Comparison of ENCODE assay signal across 18 cellular contexts in genomic region chr22:19969141-19969928, GRCh38. TPM values are rescaled to one million over a fixed set of nuclear protein-coding genes. Genes with fewer than 3 reads are reported as not detected.
"Had no signal": no experiment of that assay in that cellular context is flagged by ENCODE, and none has a peak within 500 bp of the region (broad histone marks: within the 10 kb centered on the region; RNA-seq: fewer than 3 reads in every experiment).

No MANE protein-coding gene starts in this region.

- H3K36me3 Mint-ChIP-seq: activated naive CD8-positive, alpha-beta T cell treated with anti-CD3 and anti-CD28 coated beads for 36 hours; natural killer cell had no signal

- H3K27me3 Mint-ChIP-seq: activated naive CD8-positive, alpha-beta T cell treated with anti-CD3 and anti-CD28 coated beads for 36 hours had no signal

- H3K27ac Mint-ChIP-seq: activated naive CD8-positive, alpha-beta T cell treated with anti-CD3 and anti-CD28 coated beads for 36 hours; stimulated activated memory B cell treated with anti-CD40 and anti-IgM and Interleukin-4, amounts not matched to agents 10 μg/mL and 1 μg/mL and 100 μg/mL, for 72 hours had no signal

- H3K27me3 ChIP-seq: sigmoid colon, testis, uterus had no signal

- H3K4me2 ChIP-seq: smooth muscle cell had no signal

- FAIRE-seq: bronchial epithelial cell had no signal

- H3K4me3 ChIP-seq: sigmoid colon, smooth muscle cell, testis, uterus had no signal

- ATAC-seq: natural killer cell had no signal

- H3K36me3 ChIP-seq: uterus had no signal

- H3K4me3 Mint-ChIP-seq: activated naive CD8-positive, alpha-beta T cell treated with anti-CD3 and anti-CD28 coated beads for 36 hours; natural killer cell; stimulated activated memory B cell treated with anti-CD40 and anti-IgM and Interleukin-4, amounts not matched to agents 10 μg/mL and 1 μg/mL and 100 μg/mL, for 72 hours had no signal

- H3K27ac ChIP-seq: testis, uterus had no signal

- H3K9me3 ChIP-seq: sigmoid colon, testis, uterus had no signal

- DNase-seq: activated CD4-positive, alpha-beta T cell treated with anti-CD3 and anti-CD28 coated beads, Interleukin-2, amount 50 U/mL, for 1 hour; activated CD4-positive, CD25-positive, alpha-beta regulatory T cell treated with anti-CD3 and anti-CD28 coated beads, Interleukin-2, amount 50 U/mL, for 72 hours; activated naive CD4-positive, alpha-beta T cell treated with Interleukin-2 at 50 U/mL for 16 hours; activated naive CD8-positive, alpha-beta T cell treated with anti-CD3 and anti-CD28 coated beads for 36 hours; activated T-cell treated with anti-CD3 and anti-CD28 coated beads, Interleukin-2, amount 50 U/mL, for 48 hours; amniotic stem cell; cortex of kidney; midbrain; natural killer cell; sigmoid colon; stimulated activated CD4-positive, alpha-beta T cell treated with anti-CD3 and anti-CD28 coated beads, Interleukin-15, amount 100 ng/mL, for 24 hours; testis; trophoblast cell; uterus; WERI-Rb-1 had no signal

- H3K9me3 Mint-ChIP-seq: activated naive CD8-positive, alpha-beta T cell treated with anti-CD3 and anti-CD28 coated beads for 36 hours; natural killer cell; stimulated activated memory B cell treated with anti-CD40 and anti-IgM and Interleukin-4, amounts not matched to agents 10 μg/mL and 1 μg/mL and 100 μg/mL, for 72 hours had no signal

- H3K4me1 ChIP-seq: testis, uterus had no signal

RNA-seq across cellular contexts. Expression of gene TXNRD2, which starts 27.7 kb away (rescaled TPM):
- total RNA-seq: smooth muscle cell had no signal
